In the genomic region with DNA sequence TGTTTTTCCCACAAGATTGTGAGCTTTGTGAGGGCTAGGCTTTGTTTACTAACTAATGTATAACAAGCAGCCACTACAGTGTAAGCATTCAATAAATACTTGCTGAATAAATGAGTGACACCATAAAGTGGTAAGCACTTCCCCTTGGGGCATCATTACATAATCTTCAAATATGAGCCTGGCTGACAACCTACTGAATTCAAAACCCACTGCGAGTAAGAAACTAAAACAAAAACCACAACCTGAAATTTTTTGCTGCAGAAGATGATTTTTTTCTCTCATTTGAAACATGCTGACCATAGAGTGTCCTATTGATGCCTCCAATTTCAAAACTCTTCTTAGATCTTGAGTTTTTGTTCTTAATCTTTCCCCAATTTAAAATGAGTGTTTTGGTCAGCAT, we compare ENCODE assay signal across 17 cellular contexts.
DNase-seq lines count a peak whose midpoint lies in the region; ATAC-seq lines count a peak whose summit lies in the region.
"Had no signal": no experiment of that assay in that cellular context is flagged by ENCODE, and none has a peak within 500 bp of the region (broad histone marks: within the 10 kb centered on the region; RNA-seq: fewer than 3 reads in every experiment).

No MANE protein-coding gene starts in this region.

- peak; percentile 7 for DNase-seq in SIG-M5 treated with dmso at 0.1 percent for 504 hours (lab: John Stamatoyannopoulos, UW; ENCODE audit: unreplicated experiment)
- no peak for DNase-seq in SIG-M5 (lab: John Stamatoyannopoulos, UW)
- DNase-seq in activated CD4-positive, CD25-positive, alpha-beta regulatory T cell treated with anti-CD3 and anti-CD28 coated beads, Interleukin-2, amount 50 U/mL, for 72 hours = no peak
- DNase-seq in NCI-H2196 (lab: John Stamatoyannopoulos, UW; ENCODE audit: unreplicated experiment) = no peak
- no peak for DNase-seq in LoVo (ENCODE audit: low spot score)
- DNase-seq: 8988T; activated CD4-positive, alpha-beta T cell treated with anti-CD3 and anti-CD28 coated beads, Interleukin-2, amount 50 U/mL, for 4 hours; activated T-cell treated with anti-CD3 and anti-CD28 coated beads, Interleukin-2, amount 50 U/mL, for 72 hours; C1 segment of cervical spinal cord; DMS79; nephron progenitor cell; NK-92 treated with Interleukin-12 subunit alpha and Interleukin-12 subunit beta, amount 100 ng/mL, for 24 hours; stimulated activated CD4-positive, alpha-beta T cell treated with anti-CD3 and anti-CD28 coated beads, Interleukin-2, amount 100 ng/mL, for 24 hours had no signal

- ATAC-seq in HG02610 (IDR thresholded peaks at IDR 0.05; ENCODE audit: unreplicated experiment) (peak; percentile 52), HG03520 (IDR thresholded peaks at IDR 0.05; ENCODE audit: unreplicated experiment) (peak; percentile 87), HG02981 (IDR thresholded peaks at IDR 0.05; ENCODE audit: unreplicated experiment) (no peak)
- ATAC-seq: activated T-cell treated with anti-CD3 and anti-CD28 coated beads, Interleukin-2, amount 50 U/mL, for 72 hours; gastroesophageal sphincter had no signal
